ENCODE assay signal across 18 cellular contexts in genomic region chr1:172537827-172538391, GRCh38. TPM values are rescaled to one million over a fixed set of nuclear protein-coding genes. Genes with fewer than 3 reads are reported as not detected.
DNase-seq lines count a peak whose midpoint lies in the region; ATAC-seq and TF ChIP-seq lines count a peak whose summit lies in the region.
"Had no signal": no experiment of that assay in that cellular context is flagged by ENCODE, and none has a peak within 500 bp of the region (broad histone marks: within the 10 kb centered on the region; RNA-seq: fewer than 3 reads in every experiment).

No MANE protein-coding gene starts in this region.

- TF ChIP-seq CTCF in hepatocyte (IDR thresholded peaks at IDR 0.05; ENCODE audit: poor library complexity), result no peak
- TF ChIP-seq CTCF in chondrocyte (IDR thresholded peaks at IDR 0.05), result no peak

- H3K27me3 Mint-ChIP-seq in activated naive CD8-positive, alpha-beta T cell, result no peaks in the 10 kb centered on the region
- H3K27me3 Mint-ChIP-seq in activated naive CD8-positive, alpha-beta T cell treated with anti-CD3 and anti-CD28 coated beads for 36 hours, result no peaks in the 10 kb centered on the region
- no peaks in the 10 kb centered on the region for H3K27me3 Mint-ChIP-seq in chondrocyte (ENCODE audit: low read depth)
- H3K27me3 Mint-ChIP-seq: activated CD8-positive, alpha-beta memory T cell treated with anti-CD3 and anti-CD28 coated beads, Interleukin-2, amount 10 ng/mL, durations not matched to agents 7 days and 5 days; activated naive CD8-positive, alpha-beta T cell treated with anti-CD3 and anti-CD28 coated beads, Interleukin-2, amount 10 ng/mL, durations not matched to agents 7 days and 5 days had no signal

- peaks cover 66% of the 10 kb centered on the region for H3K4me1 Mint-ChIP-seq in activated naive CD8-positive, alpha-beta T cell (ENCODE audit: low read depth)
- H3K4me1 Mint-ChIP-seq in activated naive CD8-positive, alpha-beta T cell treated with anti-CD3 and anti-CD28 coated beads for 36 hours, result peaks cover 53% of the 10 kb centered on the region
- peaks cover 52% of the 10 kb centered on the region for H3K4me1 Mint-ChIP-seq in chondrocyte (ENCODE audit: low read depth)

- no peaks in the 10 kb centered on the region for H3K27me3 ChIP-seq in hepatocyte
- H3K27me3 ChIP-seq: colonic mucosa, esophagus muscularis mucosa had no signal

- peaks cover 95% of the 10 kb centered on the region for H3K79me2 ChIP-seq in hepatocyte

- no peak for ATAC-seq in HG02938 (IDR thresholded peaks at IDR 0.05; ENCODE audit: unreplicated experiment)
- ATAC-seq: activated CD8-positive, alpha-beta memory T cell treated with anti-CD3 and anti-CD28 coated beads, Interleukin-2, amount 10 ng/mL, durations not matched to agents 7 days and 5 days had no signal

- peak overlapping the region; percentile 3 for H3K27ac Mint-ChIP-seq in activated naive CD8-positive, alpha-beta T cell
- no peak overlapping the region for H3K27ac Mint-ChIP-seq in activated naive CD8-positive, alpha-beta T cell treated with anti-CD3 and anti-CD28 coated beads for 36 hours
- H3K27ac Mint-ChIP-seq in chondrocyte (ENCODE audit: unreplicated experiment), result no peak overlapping the region
- H3K27ac Mint-ChIP-seq: activated CD8-positive, alpha-beta memory T cell treated with anti-CD3 and anti-CD28 coated beads, Interleukin-2, amount 10 ng/mL, durations not matched to agents 7 days and 5 days; activated naive CD8-positive, alpha-beta T cell treated with anti-CD3 and anti-CD28 coated beads, Interleukin-2, amount 10 ng/mL, durations not matched to agents 7 days and 5 days had no signal

- no peak overlapping the region for H2AFZ ChIP-seq in hepatocyte

- no peak overlapping the region for H3K27ac ChIP-seq in hepatocyte
- H3K27ac ChIP-seq: colonic mucosa, esophagus muscularis mucosa had no signal

- no peak for DNase-seq in activated naive CD8-positive, alpha-beta T cell treated with anti-CD3 and anti-CD28 coated beads for 36 hours
- DNase-seq in RPMI7951 (ENCODE audit: low read depth) (peak; percentile 10), hepatocyte (ENCODE audit: low spot score) (no peak), putamen (ENCODE audit: low spot score) (peak; percentile 54), chondrocyte (ENCODE audit: low spot score) (no peak)
- DNase-seq in activated CD4-positive, CD25-positive, alpha-beta regulatory T cell treated with anti-CD3 and anti-CD28 coated beads, Interleukin-2, amount 50 U/mL, for 72 hours, result no peak
- DNase-seq: activated CD8-positive, alpha-beta memory T cell treated with anti-CD3 and anti-CD28 coated beads, Interleukin-2, amount 10 ng/mL, durations not matched to agents 7 days and 5 days; activated naive CD8-positive, alpha-beta T cell treated with anti-CD3 and anti-CD28 coated beads, Interleukin-2, amount 10 ng/mL, durations not matched to agents 7 days and 5 days; Caco-2; colonic mucosa; midbrain; NCI-H1694 treated with DMSO at 0.1 percent for 48 hours; NCI-H69; SHP77 treated with DMSO at 0.1 percent for 48 hours; stimulated activated CD4-positive, alpha-beta T cell treated with anti-CD3 and anti-CD28 coated beads, Interleukin-2, amount 100 ng/mL, for 24 hours had no signal

- H3K9me2 ChIP-seq in hepatocyte (replicated peaks; ENCODE audit: insufficient read depth), result no peaks in the 10 kb centered on the region

- peak overlapping the region; percentile 77 for H3K4me2 ChIP-seq in hepatocyte

- H3K4me3 Mint-ChIP-seq in activated naive CD8-positive, alpha-beta T cell, result no peak overlapping the region
- H3K4me3 Mint-ChIP-seq in activated naive CD8-positive, alpha-beta T cell treated with anti-CD3 and anti-CD28 coated beads for 36 hours, result no peak overlapping the region
- H3K4me3 Mint-ChIP-seq in chondrocyte (ENCODE audit: unreplicated experiment), result no peak overlapping the region
- H3K4me3 Mint-ChIP-seq: activated CD8-positive, alpha-beta memory T cell treated with anti-CD3 and anti-CD28 coated beads, Interleukin-2, amount 10 ng/mL, durations not matched to agents 7 days and 5 days; activated naive CD8-positive, alpha-beta T cell treated with anti-CD3 and anti-CD28 coated beads, Interleukin-2, amount 10 ng/mL, durations not matched to agents 7 days and 5 days had no signal

- H3K9me3 Mint-ChIP-seq in activated naive CD8-positive, alpha-beta T cell (ENCODE audit: low read depth), result no peaks in the 10 kb centered on the region
- no peaks in the 10 kb centered on the region for H3K9me3 Mint-ChIP-seq in activated naive CD8-positive, alpha-beta T cell treated with anti-CD3 and anti-CD28 coated beads for 36 hours
- no peaks in the 10 kb centered on the region for H3K9me3 Mint-ChIP-seq in chondrocyte (ENCODE audit: low read depth)
- H3K9me3 Mint-ChIP-seq: activated naive CD8-positive, alpha-beta T cell treated with anti-CD3 and anti-CD28 coated beads, Interleukin-2, amount 10 ng/mL, durations not matched to agents 7 days and 5 days had no signal

- peaks cover 3% of the 10 kb centered on the region for H3K36me3 Mint-ChIP-seq in activated naive CD8-positive, alpha-beta T cell
- H3K36me3 Mint-ChIP-seq in activated naive CD8-positive, alpha-beta T cell treated with anti-CD3 and anti-CD28 coated beads for 36 hours, result peaks cover 13% of the 10 kb centered on the region
- H3K36me3 Mint-ChIP-seq in chondrocyte (ENCODE audit: low read depth), result no peaks in the 10 kb centered on the region

- H3K36me3 ChIP-seq in hepatocyte (replicated peaks; ENCODE audit: insufficient read depth, low read depth), result no peaks in the 10 kb centered on the region
- H3K36me3 ChIP-seq: colonic mucosa, esophagus muscularis mucosa had no signal

- no peak overlapping the region for H3K4me3 ChIP-seq in hepatocyte
- H3K4me3 ChIP-seq: colonic mucosa, esophagus muscularis mucosa had no signal

- peaks cover 10% of the 10 kb centered on the region for H3K4me1 ChIP-seq in hepatocyte (ENCODE audit: insufficient read depth)

- 82% methylated on average over 5 of the region's 5 CpGs for WGBS in hepatocyte (ENCODE audit: low lambda C conversion rate, missing lambda C conversion rate)

- H3K9me3 ChIP-seq in hepatocyte (ENCODE audit: low read depth), result no peaks in the 10 kb centered on the region
- H3K9me3 ChIP-seq: Caco-2, colonic mucosa, esophagus muscularis mucosa had no signal

- H4K20me1 ChIP-seq in hepatocyte (ENCODE audit: insufficient read depth, poor library complexity, severe bottlenecking), result peaks cover 87% of the 10 kb centered on the region

RNA-seq across cellular contexts. Expression of gene SUCO, which starts 5.0 kb away (rescaled TPM):
- 10 to 100 TPM; 18.9 to 21.8 TPM for total RNA-seq in activated naive CD8-positive, alpha-beta T cell treated with anti-CD3 and anti-CD28 coated beads for 36 hours
- 16.8 and 23.4 TPM in 2 replicates for total RNA-seq in RPMI7951 (2014; rRNA removed; shearing (Covaris generic))
- total RNA-seq in hepatocyte (97.0 and 113 TPM in 2 replicates), chondrocyte (34.1 to 36.8 TPM (median 35.2 TPM) in 3 replicates)
- 39.1 and 43.3 TPM in 2 replicates for polyA plus RNA-seq in hepatocyte

Comparison
In these comparisons a context has a peak if more than half of its experiments do, and no peak if none do; other contexts are left out.
1. DNase-seq: peak in RPMI7951 (single experiment) and putamen (single experiment); none in activated naive CD8-positive, alpha-beta T cell treated with anti-CD3 and anti-CD28 coated beads for 36 hours (single experiment), hepatocyte (single experiment), activated CD4-positive, CD25-positive, alpha-beta regulatory T cell treated with anti-CD3 and anti-CD28 coated beads, Interleukin-2, amount 50 U/mL, for 72 hours (single experiment) and chondrocyte (single experiment).